Comparison of ENCODE assay signal across 27 cellular contexts in genomic region chr2:55078956-55079355, GRCh38. TPM values are rescaled to one million over a fixed set of nuclear protein-coding genes. Genes with fewer than 3 reads are reported as not detected.
DNase-seq lines count a peak whose midpoint lies in the region; ATAC-seq, FAIRE-seq and TF ChIP-seq lines count a peak whose summit lies in the region.
"Had no signal": no experiment of that assay in that cellular context is flagged by ENCODE, and none has a peak within 500 bp of the region (broad histone marks: within the 10 kb centered on the region; RNA-seq: fewer than 3 reads in every experiment).

No MANE protein-coding gene starts in this region.

- H3K36me3 ChIP-seq in BLaER1 treated with 17β-estradiol and CSF1 and Interleukin-3, amounts not matched to agents 10 nM and 100 nM, result no peaks in the 10 kb centered on the region
- H3K36me3 ChIP-seq in IMR-90 (ENCODE audit: control insufficient read depth, insufficient read depth, low read length) (no peaks in the 10 kb centered on the region), H1 (ENCODE audit: control insufficient read depth in 2 of 4, insufficient read depth in 4 of 4, low read length in 3 of 4) (no peaks in the 10 kb centered on the region), neuronal stem cell (replicated peaks in 1 of 2; ENCODE audit: control insufficient read depth in 2 of 2, insufficient read depth in 2 of 2, low read length in 2 of 2) (no peaks in the 10 kb centered on the region), heart right ventricle (no peaks in the 10 kb centered on the region)
- H3K36me3 ChIP-seq: BE2C had no signal

- no peak overlapping the region for H3K9ac ChIP-seq in BLaER1 treated with 17β-estradiol and CSF1 and Interleukin-3, amounts not matched to agents 10 nM and 100 nM
- H3K9ac ChIP-seq in IMR-90 (ENCODE audit: low read depth, low read length), result no peak overlapping the region
- H3K9ac ChIP-seq in H1 (replicated peaks in 1 of 4; ENCODE audit: extremely low read depth in 1 of 4, low read depth in 3 of 4, low read length in 3 of 4), result no peak overlapping the region
- H3K9ac ChIP-seq in neuronal stem cell (ENCODE audit: low read depth, low read length, poor library complexity), result no peak overlapping the region
- H3K9ac ChIP-seq: GM23248 had no signal

- no peak overlapping the region for H4K5ac ChIP-seq in IMR-90 (ENCODE audit: low read depth, low read length)
- H4K5ac ChIP-seq in H1 (ENCODE audit: insufficient read length, low read depth, low read length), result no peak overlapping the region

- TF ChIP-seq CTCF in IMR-90 (conservative IDR thresholded peaks at IDR 0.05; ENCODE audit: low read depth, low read length) (no peak), H1 (IDR thresholded peaks at IDR 0.05; ENCODE audit: control extremely low read depth in 1 of 3, insufficient read depth in 1 of 3, low read depth in 1 of 3, low read length in 3 of 3) (no peak), heart right ventricle (IDR thresholded peaks at IDR 0.05) (no peak)

- H2AFZ ChIP-seq in IMR-90 (replicated peaks; ENCODE audit: low read length, poor library complexity) (no peak overlapping the region), H1 (ENCODE audit: low read length) (peak overlapping the region; percentile 54; the same call in 1 of the 2 replicates), neuronal stem cell (ENCODE audit: low read length) (peak overlapping the region; percentile 28)
- H2AFZ ChIP-seq: GM23248 had no signal

- H3K23ac ChIP-seq in IMR-90 (ENCODE audit: low read depth, low read length) (no peak overlapping the region), H1 (ENCODE audit: insufficient read length) (no peak overlapping the region), neuronal stem cell (ENCODE audit: low read depth, low read length, poor library complexity) (no peak overlapping the region)

- no peak overlapping the region for H2AK9ac ChIP-seq in IMR-90 (replicated peaks; ENCODE audit: low read depth, low read length, poor library complexity)

- WGBS in IMR-90 (ENCODE audit: extremely low coverage in 2 of 2, insufficient read length in 1 of 2), 2 experiments, result 91% methylated on average over 1 of the region's 2 CpGs; no CpG with 5 or more reads in 1 of the 2 experiments
- 91% methylated on average over 2 of the region's 2 CpGs; no CpG with 5 or more reads in 1 of the 2 experiments for WGBS in H1 (ENCODE audit: extremely low coverage in 1 of 2, insufficient coverage in 1 of 2, insufficient read length in 1 of 2, insufficient replicate concordance in 2 of 2, low coverage in 1 of 2, low lambda C conversion rate in 2 of 2, missing lambda C conversion rate in 1 of 2), 2 experiments
- WGBS in neuronal stem cell (ENCODE audit: extremely low coverage in 2 of 2, insufficient read length in 2 of 2, insufficient replicate concordance in 1 of 2), 2 donors, result no CpG with 5 or more reads among the region's 2 CpGs
- WGBS in heart right ventricle, 2 donors, result 79 to 84% methylated on average over 2 of the region's 2 CpGs

- in situ Hi-C loops in IMR-90 (cut with MboI; ENCODE audit: low sequenced_read_pairs), result no loop called here

- H2AK5ac ChIP-seq in IMR-90 (ENCODE audit: low read depth, low read length) (0 out of 2 replicates have a peak overlapping the region, but pooled peaks have one; percentile 39), H1 (ENCODE audit: low read depth, low read length) (no peak overlapping the region), neuronal stem cell (ENCODE audit: low read depth, low read length) (no peak overlapping the region)

- no peaks in the 10 kb centered on the region for H3K79me2 ChIP-seq in H1 (ENCODE audit: control insufficient read depth in 1 of 2, insufficient read depth in 2 of 2, low read length in 2 of 2)

- CTCF ChIA-PET in IMR-90 (lab: Yijun Ruan, JAX), result interaction anchor here (0.5 kb wide), 1 partner anchor 20 kb away, joined by 3 read pairs; no protein-coding TSS in a partner anchor
- CTCF ChIA-PET in H1 (lab: Charles Lee; ENCODE audit: partially characterized antibody), result interaction anchor here (1.5 kb wide), 1 partner anchor 306 kb away, joined by 5 read pairs; no protein-coding TSS in a partner anchor

- intact Hi-C loops in IMR-90 (cut with micrococcal nuclease) (no loop called here), heart right ventricle (cut with DNase I) (no loop called here)

- H3K9me3 ChIP-seq in BLaER1 treated with 17β-estradiol and CSF1 and Interleukin-3, amounts not matched to agents 10 nM and 100 nM (replicated peaks in 1 of 11), result peaks cover 13 to 50% (median 30%) of the 10 kb centered on the region in 11 experiments; a peak in 21 of 22 replicates
- H3K9me3 ChIP-seq in IMR-90 (ENCODE audit: control insufficient read depth, insufficient read depth, low read length), result no peaks in the 10 kb centered on the region
- no peaks in the 10 kb centered on the region for H3K9me3 ChIP-seq in H1 (ENCODE audit: insufficient read depth in 2 of 2, low read depth in 1 of 2, low read length in 1 of 2)
- peaks cover 0 to 7% of the 10 kb centered on the region in 2 donors for H3K9me3 ChIP-seq in neuronal stem cell (replicated peaks in 1 of 2; ENCODE audit: control insufficient read depth in 2 of 2, insufficient read depth in 1 of 2, low read depth in 1 of 2, low read length in 2 of 2)
- H3K9me3 ChIP-seq in heart right ventricle, result peaks cover 0 to 29% (median 0%) of the 10 kb centered on the region in 11 donors
- H3K9me3 ChIP-seq: BE2C, Caco-2 had no signal

- no peak for FAIRE-seq in H1 (lab: Jason Lieb, UNC)
- FAIRE-seq: A204.1, D721Med, GM12892, GM18507, HepG2, HTR-8/SVneo had no signal

- H3K4me3 ChIP-seq in BLaER1 treated with 17β-estradiol and CSF1 and Interleukin-3, amounts not matched to agents 10 nM and 100 nM, result no peak overlapping the region
- no peak overlapping the region for H3K4me3 ChIP-seq in IMR-90 (ENCODE audit: insufficient read depth, low read depth, low read length)
- no peak overlapping the region for H3K4me3 ChIP-seq in H1 (ENCODE audit: extremely low read depth in 1 of 4, insufficient read depth in 2 of 4, low read depth in 3 of 4, low read length in 4 of 4)
- no peak overlapping the region for H3K4me3 ChIP-seq in neuronal stem cell (ENCODE audit: low read length in 2 of 2)
- H3K4me3 ChIP-seq in heart right ventricle, result no peak overlapping the region
- H3K4me3 ChIP-seq: GM23248 had no signal

- H3K18ac ChIP-seq in IMR-90 (ENCODE audit: low read depth, low read length), result no peak overlapping the region
- H3K18ac ChIP-seq in H1 (ENCODE audit: extremely low read depth, low read length), result no peak overlapping the region
- H3K18ac ChIP-seq in neuronal stem cell (ENCODE audit: low read length), result no peak overlapping the region

- BruUV-seq in IMR-90 (replicated peaks; lab: Mats Ljungman, UMichigan), result no TSS peak

- dilution Hi-C loops in IMR-90 (cut with HindIII; ENCODE audit: low sequenced_read_pairs, unreplicated experiment), result no loop called here

- peaks cover 0 to 8% (median 2%) of the 10 kb centered on the region in 3 donors for H3K36me3 Mint-ChIP-seq in naive thymus-derived CD8-positive, alpha-beta T cell

- TF ChIP-seq EP300 in H1 (IDR thresholded peaks at IDR 0.05; ENCODE audit: borderline replicate concordance in 1 of 2, low read depth in 2 of 2, low read length in 2 of 2), result no peak

- H3K4me3 Mint-ChIP-seq in naive thymus-derived CD8-positive, alpha-beta T cell, result no peak overlapping the region
- H3K4me3 Mint-ChIP-seq: CD4-positive, alpha-beta T cell; HFFc6 had no signal

- H3K56ac ChIP-seq in IMR-90 (ENCODE audit: extremely low read depth, insufficient read depth, low read length) (no peak overlapping the region), H1 (replicated peaks; ENCODE audit: insufficient read length, low read depth, low read length) (no peak overlapping the region)

- no peak overlapping the region for H3K27ac Mint-ChIP-seq in naive thymus-derived CD8-positive, alpha-beta T cell
- H3K27ac Mint-ChIP-seq: CD4-positive, alpha-beta T cell; HFFc6 had no signal

- H3K14ac ChIP-seq in IMR-90 (replicated peaks; ENCODE audit: low read depth, low read length) (no peak overlapping the region), H1 (ENCODE audit: insufficient read length) (no peak overlapping the region), neuronal stem cell (ENCODE audit: low read length) (no peak overlapping the region)

- H3K27ac ChIP-seq in BLaER1 treated with 17β-estradiol and CSF1 and Interleukin-3, amounts not matched to agents 10 nM and 100 nM, result no peak overlapping the region
- H3K27ac ChIP-seq in IMR-90 (ENCODE audit: insufficient read depth, low read length), result no peak overlapping the region
- no peak overlapping the region for H3K27ac ChIP-seq in H1 (ENCODE audit: low read depth, low read length)
- no peak overlapping the region for H3K27ac ChIP-seq in neuronal stem cell (replicated peaks; ENCODE audit: low read length)
- H3K27ac ChIP-seq in heart right ventricle, result no peak overlapping the region
- H3K27ac ChIP-seq: C4-2B, GM23248, HL-60 had no signal

- no peaks in the 10 kb centered on the region for H3K27me3 ChIP-seq in BLaER1 treated with 17β-estradiol and CSF1 and Interleukin-3, amounts not matched to agents 10 nM and 100 nM
- H3K27me3 ChIP-seq in IMR-90 (ENCODE audit: control insufficient read depth, insufficient read depth, low read length) (no peaks in the 10 kb centered on the region), H1 (replicated peaks in 1 of 4; ENCODE audit: control insufficient read depth in 3 of 4, extremely low read depth in 1 of 4, insufficient read depth in 3 of 4, low read length in 3 of 4) (no peaks in the 10 kb centered on the region), neuronal stem cell (ENCODE audit: control insufficient read depth in 3 of 3, insufficient read depth in 3 of 3, low read depth in 1 of 3, low read length in 3 of 3) (no peaks in the 10 kb centered on the region), heart right ventricle (no peaks in the 10 kb centered on the region)
- H3K27me3 ChIP-seq: BE2C had no signal

- no peak overlapping the region for H2BK120ac ChIP-seq in IMR-90 (ENCODE audit: low read depth, low read length)
- H2BK120ac ChIP-seq in H1 (replicated peaks; ENCODE audit: low read depth, low read length), result no peak overlapping the region
- no peak overlapping the region for H2BK120ac ChIP-seq in neuronal stem cell (ENCODE audit: low read depth, low read length)

- H3K4ac ChIP-seq in IMR-90 (ENCODE audit: low read depth, low read length) (no peak overlapping the region), H1 (replicated peaks; ENCODE audit: insufficient read length, low read depth, low read length) (no peak overlapping the region), neuronal stem cell (ENCODE audit: low read length) (no peak overlapping the region)

- no peak for TF ChIP-seq POLR2A in IMR-90 (IDR thresholded peaks at IDR 0.05; ENCODE audit: low read depth, low read length)
- TF ChIP-seq POLR2A in H1 (IDR thresholded peaks at IDR 0.05; ENCODE audit: control extremely low read depth in 1 of 2, low read depth in 2 of 2, low read length in 2 of 2), result no peak

- H2BK12ac ChIP-seq in H1 (ENCODE audit: low read depth, low read length) (no peak overlapping the region), neuronal stem cell (ENCODE audit: low read length) (no peak overlapping the region)

- H3K23me2 ChIP-seq in H1 (ENCODE audit: low read depth, low read length), result no peaks in the 10 kb centered on the region

- H3K27me3 Mint-ChIP-seq in naive thymus-derived CD8-positive, alpha-beta T cell, result peaks cover 0 to 1% (median 0%) of the 10 kb centered on the region in 5 donors
- H3K27me3 Mint-ChIP-seq: CD4-positive, alpha-beta T cell had no signal

- H2BK15ac ChIP-seq in IMR-90 (ENCODE audit: low read depth, low read length) (no peak overlapping the region), H1 (ENCODE audit: low read length) (no peak overlapping the region), neuronal stem cell (ENCODE audit: low read length) (no peak overlapping the region)

- POLR2A ChIA-PET in IMR-90 (lab: Charles Lee; ENCODE audit: unreplicated experiment) (no interaction called here), H1 (lab: Charles Lee; ENCODE audit: partially characterized antibody) (no interaction called here)
- POLR2A ChIA-PET in naive thymus-derived CD8-positive, alpha-beta T cell (lab: Charles Lee), result no interaction called here

- H4K8ac ChIP-seq in IMR-90 (ENCODE audit: low read depth in 2 of 2, low read length in 2 of 2) (no peak overlapping the region; a peak in 1 of 4 replicates), H1 (ENCODE audit: extremely low read depth, insufficient read depth, low read length) (no peak overlapping the region), neuronal stem cell (ENCODE audit: low read depth, low read length) (no peak overlapping the region)

- peaks cover 0 to 7% (median 0%) of the 10 kb centered on the region in 4 donors for H3K4me1 Mint-ChIP-seq in naive thymus-derived CD8-positive, alpha-beta T cell

- ATAC-seq in IMR-90 (ENCODE audit: low read depth) (no peak), heart right ventricle (no peak)
- ATAC-seq in naive thymus-derived CD8-positive, alpha-beta T cell, result no peak
- ATAC-seq: HCT116, HepG2 had no signal

- no peak for TF ChIP-seq RAD21 in IMR-90 (IDR thresholded peaks at IDR 0.05; ENCODE audit: low read length)
- no peak for TF ChIP-seq RAD21 in H1 (IDR thresholded peaks at IDR 0.05 in 1 of 2, conservative IDR thresholded peaks at IDR 0.05 in 1 of 2; ENCODE audit: low read depth in 2 of 2, low read length in 2 of 2)

- H2BK20ac ChIP-seq in IMR-90 (ENCODE audit: low read depth, low read length) (peak overlapping the region; percentile 5; the same call in 1 of the 2 replicates), H1 (ENCODE audit: low read length) (no peak overlapping the region)

- H2BK5ac ChIP-seq in IMR-90 (ENCODE audit: low read depth, low read length, poor library complexity, severe bottlenecking) (no peak overlapping the region), H1 (ENCODE audit: low read depth, low read length) (no peak overlapping the region), neuronal stem cell (ENCODE audit: low read length) (no peak overlapping the region)

- H3K4me1 ChIP-seq in BLaER1 treated with 17β-estradiol and CSF1 and Interleukin-3, amounts not matched to agents 10 nM and 100 nM, result peaks cover 0 to 37% (median 22%) of the 10 kb centered on the region in 10 experiments; a peak in 15 of 20 replicates
- H3K4me1 ChIP-seq in IMR-90 (ENCODE audit: control insufficient read depth, insufficient read depth, low read length) (no peaks in the 10 kb centered on the region), H1 (replicated peaks in 1 of 4; ENCODE audit: control insufficient read depth in 3 of 4, insufficient read depth in 4 of 4, low read length in 3 of 4) (no peaks in the 10 kb centered on the region), neuronal stem cell (ENCODE audit: control insufficient read depth in 2 of 2, insufficient read depth in 1 of 2, low read depth in 1 of 2, low read length in 2 of 2) (peaks cover 0 to under 1% of the 10 kb centered on the region in 2 donors), heart right ventricle (peaks cover 0 to 17% (median 5%) of the 10 kb centered on the region in 9 donors)
- H3K4me1 ChIP-seq: BE2C, Caco-2 had no signal

- DNase-seq in IMR-90, result no peak
- no peak for DNase-seq in H1 (ENCODE audit: low read depth in 1 of 2, low spot score in 2 of 2)
- no peak for DNase-seq in neuronal stem cell (ENCODE audit: low spot score)
- no peak for DNase-seq in naive thymus-derived CD8-positive, alpha-beta T cell
- no peak for DNase-seq in HT-29 (ENCODE audit: low spot score)
- DNase-seq in heart right ventricle, result no peak
- DNase-seq: ACHN; BE2C; Caco-2; CD4-positive, alpha-beta T cell; DMS153; DMS79; GDM1; GM23248; H7; HFFc6; KG1 had no signal

- H3K9me3 Mint-ChIP-seq in naive thymus-derived CD8-positive, alpha-beta T cell, result peaks cover 0 to 14% (median 5%) of the 10 kb centered on the region in 9 donors

- H4K91ac ChIP-seq in IMR-90 (ENCODE audit: insufficient read depth, low read depth, low read length) (no peak overlapping the region), H1 (replicated peaks; ENCODE audit: insufficient read length, low read length) (no peak overlapping the region), neuronal stem cell (ENCODE audit: low read depth, low read length, poor library complexity) (no peak overlapping the region)

- H3K4me2 ChIP-seq in BLaER1 treated with 17β-estradiol and CSF1 and Interleukin-3, amounts not matched to agents 10 nM and 100 nM, result peak overlapping the region in 6 of 11 experiments; percentile 4 to 29 (median 16); a peak in 7 of 22 replicates
- H3K4me2 ChIP-seq in IMR-90 (ENCODE audit: low read depth, low read length) (no peak overlapping the region), H1 (ENCODE audit: insufficient read depth in 1 of 2, low read depth in 2 of 2, low read length in 2 of 2) (no peak overlapping the region), neuronal stem cell (ENCODE audit: insufficient read depth, low read length, poor library complexity, severe bottlenecking) (no peak overlapping the region)

- H3K9me1 ChIP-seq in IMR-90 (ENCODE audit: insufficient read depth, low read length), result no peaks in the 10 kb centered on the region

- H3K79me1 ChIP-seq in IMR-90 (ENCODE audit: low read depth in 1 of 2, low read length in 2 of 2) (no peaks in the 10 kb centered on the region), H1 (ENCODE audit: low read depth, low read length) (no peaks in the 10 kb centered on the region), neuronal stem cell (ENCODE audit: low read depth, low read length) (no peaks in the 10 kb centered on the region)

- H4K20me1 ChIP-seq in BLaER1 treated with 17β-estradiol and CSF1 and Interleukin-3, amounts not matched to agents 10 nM and 100 nM, result no peaks in the 10 kb centered on the region
- H4K20me1 ChIP-seq in IMR-90 (ENCODE audit: insufficient read depth, low read length), result no peaks in the 10 kb centered on the region
- H4K20me1 ChIP-seq in H1 (replicated peaks in 1 of 2; ENCODE audit: control insufficient read depth in 1 of 2, insufficient read depth in 2 of 2, low read length in 2 of 2), result no peaks in the 10 kb centered on the region

RNA-seq across cellular contexts. Expression of gene RTN4, which starts 28.7 kb away (rescaled TPM):
- total RNA-seq in IMR-90 (2012; rRNA removed) (77.8 and 216 TPM in 2 replicates), heart right ventricle (100 to 1,000 TPM in 5 of 10 donors, 10 to 100 TPM in 5; 40.6 to 163 (median 95.3) TPM)
- polyA plus RNA-seq in IMR-90 (2012; rRNA removed) (466 and 588 TPM in 2 replicates), H1 (2011; rRNA removed) (113 and 179 TPM in 2 replicates), heart right ventricle (100 to 1,000 TPM in 1 of 2 donors, 10 to 100 TPM in 1; 82.8 to 126 TPM)
- 457 and 1,011 TPM in 2 replicates for polyA plus RNA-seq in IMR-90 (2012; cell fraction: cytosol; rRNA removed)
- 258 and 509 TPM in 2 replicates for polyA plus RNA-seq in IMR-90 (2012; cell fraction: nucleus; rRNA removed; ENCODE audit: low replicate concordance)
- total RNA-seq in H1 (2021; fragmentation: NEBNext Ultra II Directional; extraction: Animal tissue kit (Norgen Biotek cat#: 25700)), result 240 and 242 TPM in 2 replicates
- 181 TPM for polyA plus RNA-seq in H1 (2011; cell fraction: cytosol; rRNA removed)
- polyA plus RNA-seq in H1 (2011; cell fraction: nucleus; rRNA removed), result 68.6 TPM
- 159 to 285 TPM (median 199 TPM) in 4 replicates for polyA plus RNA-seq in H1 (2012, experiment 1 of 2)
- polyA plus RNA-seq in H1 (2012, experiment 2 of 2), result 93.2 TPM
- 447 TPM for polyA plus RNA-seq in H1 (2013, experiment 1 of 2)
- 509 TPM for polyA plus RNA-seq in H1 (2013, experiment 2 of 2)
- polyA minus RNA-seq in H1 (2011; rRNA and poly(A)+ RNA removed), result 157 and 171 TPM in 2 replicates
- polyA minus RNA-seq in H1 (2011; cell fraction: cytosol; rRNA and poly(A)+ RNA removed), result 108 TPM
- 128 TPM for polyA minus RNA-seq in H1 (2011; cell fraction: nucleus; rRNA and poly(A)+ RNA removed)
- polyA plus RNA-seq in neuronal stem cell (2013, experiment 1 of 2), result 173 TPM
- polyA plus RNA-seq in neuronal stem cell (2013, experiment 2 of 2), result 179 TPM
- 10 to 100 TPM; 68.3 to 69.3 TPM for total RNA-seq in naive thymus-derived CD8-positive, alpha-beta T cell
- 10 to 100 TPM; 68.0 to 77.1 (median 74.2) TPM for polyA plus RNA-seq in naive thymus-derived CD8-positive, alpha-beta T cell
- total RNA-seq in HT-29 (2014; rRNA removed; shearing (Covaris generic)), result 117 and 138 TPM in 2 replicates

Comparison
In these comparisons a context has a peak if more than half of its experiments do, and no peak if none do; other contexts are left out.
1. H3K4me2 ChIP-seq: peak in BLaER1 treated with 17β-estradiol and CSF1 and Interleukin-3, amounts not matched to agents 10 nM and 100 nM (6 of 11); none in IMR-90 (single experiment), H1 (0 of 2) and neuronal stem cell (single experiment).